In the genomic region with DNA sequence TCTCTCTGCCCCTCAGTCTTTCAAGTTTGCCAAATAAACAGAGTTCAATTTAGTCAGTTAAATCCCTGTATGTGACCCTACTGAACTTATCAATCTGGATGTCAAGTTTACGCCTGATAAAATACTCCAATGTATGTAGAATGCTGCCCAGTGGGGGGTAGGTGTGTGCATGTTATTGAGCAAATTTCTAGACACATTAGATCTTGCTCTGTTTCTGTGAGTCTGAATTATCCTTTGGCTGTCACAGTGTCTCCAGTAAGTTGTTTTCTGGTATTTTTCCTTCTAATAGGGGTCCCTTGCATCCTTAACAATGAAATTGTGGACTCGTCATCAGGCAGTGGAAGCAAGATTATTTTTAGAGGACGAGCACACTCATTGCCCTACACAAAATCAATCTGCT, we compare ENCODE assay signal across 9 cellular contexts. TPM values are rescaled to one million over a fixed set of nuclear protein-coding genes. Genes with fewer than 3 reads are reported as not detected.
"Had no signal": no experiment of that assay in that cellular context is flagged by ENCODE, and none has a peak within 500 bp of the region (broad histone marks: within the 10 kb centered on the region; RNA-seq: fewer than 3 reads in every experiment).

No MANE protein-coding gene starts in this region.

- FAIRE-seq: H1, H54, HTR-8/SVneo, K562 had no signal

- H3K4me3 Mint-ChIP-seq: GM23338, H9 had no signal

- DNase-seq: H9, HCEC 1CT, IMR-90 had no signal

- ATAC-seq: GM23338, K562 had no signal

- H3K4me3 ChIP-seq: GM23338, K562 had no signal

- H3K4me1 Mint-ChIP-seq: GM23338 had no signal

- H3K9me3 Mint-ChIP-seq: GM23338 had no signal

- H3K27ac Mint-ChIP-seq: GM23338, H9 had no signal

RNA-seq across cellular contexts. Expression of a gene that starts 48.5 kb away (rescaled TPM):
- total RNA-seq: HT-29, K562 had no signal
- polyA plus RNA-seq: K562 had no signal
